In genomic region chr2:46296840-46297545, GRCh38 we compare ENCODE assay signal across 8 cellular contexts. TPM values are rescaled to one million over a fixed set of nuclear protein-coding genes. Genes with fewer than 3 reads are reported as not detected.
DNase-seq lines count a peak whose midpoint lies in the region; ATAC-seq and TF ChIP-seq lines count a peak whose summit lies in the region.

Gene EPAS1, plus strand, starts transcription at chr2:46297407. Its CDS starts 505 bp downstream, at chr2:46297912.

- peak within 1 kb of the TSS; percentile 51 for H3K9ac ChIP-seq in smooth muscle cell (ENCODE audit: low read depth)

- no peaks in the 10 kb centered on the region for H3K27me3 ChIP-seq in smooth muscle cell (ENCODE audit: low read depth)

- H3K4me3 Mint-ChIP-seq in immature natural killer cell = peak within 1 kb of the TSS; percentile 85 to 93 (median 88)

- peak within 1 kb of the TSS in 5 of 6 donors; percentile 46 to 76 (median 55) for H3K27ac Mint-ChIP-seq in immature natural killer cell

- peak; percentile 90 for ATAC-seq in HG02610 (IDR thresholded peaks at IDR 0.05; ENCODE audit: unreplicated experiment)

- H3K4me2 ChIP-seq in smooth muscle cell = peak within 1 kb of the TSS; percentile 85

- H3K79me2 ChIP-seq in smooth muscle cell (ENCODE audit: low read depth) = peaks cover 45% of the 10 kb centered on the region

- H3K4me3 ChIP-seq in GM12875 (ENCODE audit: low read depth, low read length) (peak within 1 kb of the TSS; percentile 49), smooth muscle cell (peak within 1 kb of the TSS; percentile 64)

- no peaks in the 10 kb centered on the region for H3K36me3 ChIP-seq in smooth muscle cell (ENCODE audit: low read depth)

- peak within 1 kb of the TSS; percentile 20 for H2AFZ ChIP-seq in smooth muscle cell (ENCODE audit: low read depth)

- H4K20me1 ChIP-seq in smooth muscle cell (ENCODE audit: low read depth) = peaks cover 47% of the 10 kb centered on the region

- H3K27ac ChIP-seq in caudate nucleus (ENCODE audit: low read depth, low read length) = peak within 1 kb of the TSS; percentile 83
- peak within 1 kb of the TSS; percentile 58 for H3K27ac ChIP-seq in smooth muscle cell (ENCODE audit: low read depth)

- DNase-seq in NCI-H1694 (lab: John Stamatoyannopoulos, UW) (peak; percentile 24), caudate nucleus (lab: John Stamatoyannopoulos, UW) (peak in 56 of 61 donors; percentile 21 to 87 (median 62)), immature natural killer cell (peak; percentile 84 to 87 (median 85)), smooth muscle cell (lab: John Stamatoyannopoulos, UW; ENCODE audit: unreplicated experiment) (peak; percentile 83), SHP77 treated with DMSO at 0.1 percent for 48 hours (lab: John Stamatoyannopoulos, UW) (no peak)
- DNase-seq in activated CD4-positive, CD25-positive, alpha-beta regulatory T cell treated with anti-CD3 and anti-CD28 coated beads, Interleukin-2, amount 50 U/mL, for 16 hours (ENCODE audit: low read depth, low spot score) = peak; percentile 53

- H3K9me3 ChIP-seq in smooth muscle cell (replicated peaks; ENCODE audit: low read depth) = no peaks in the 10 kb centered on the region

- H3K4me1 ChIP-seq in smooth muscle cell (ENCODE audit: low read depth) = peaks cover 4% of the 10 kb centered on the region

- H3K9me3 Mint-ChIP-seq in immature natural killer cell = no peaks in the 10 kb centered on the region

- TF ChIP-seq CTCF in GM12875 (IDR thresholded peaks at IDR 0.05; ENCODE audit: borderline replicate concordance, insufficient read depth, low read depth, low read length) = no peak
- no peak for TF ChIP-seq CTCF in smooth muscle cell (IDR thresholded peaks at IDR 0.05; ENCODE audit: borderline replicate concordance, insufficient read depth, poor library complexity, severe bottlenecking)

- no peaks in the 10 kb centered on the region for H3K36me3 Mint-ChIP-seq in immature natural killer cell

- no peaks in the 10 kb centered on the region for H3F3A ChIP-seq in smooth muscle cell (ENCODE audit: low read depth)

- WGBS in smooth muscle cell (ENCODE audit: low lambda C conversion rate) = 1% methylated on average over 42 of the region's 94 CpGs

- peaks cover 26 to 28% of the 10 kb centered on the region in 2 donors for H3K4me1 Mint-ChIP-seq in immature natural killer cell

- peaks cover 11 to 39% (median 19%) of the 10 kb centered on the region in 3 donors for H3K27me3 Mint-ChIP-seq in immature natural killer cell (ENCODE audit: low read depth in 3 of 3)

RNA-seq across cellular contexts. Expression of gene EPAS1, which starts in this region (rescaled TPM):
- polyA plus RNA-seq in immature natural killer cell (under 1 TPM; 0.05 to 0.69 (median 0.08) TPM), smooth muscle cell (31.7 and 61.5 TPM in 2 replicates)
- total RNA-seq in smooth muscle cell = 57.5 and 91.6 TPM in 2 replicates

Comparison
In these comparisons a context has a peak if more than half of its experiments do, and no peak if none do; other contexts are left out.
1. RNA of gene EPAS1 (polyA plus RNA-seq): 31.7 to 61.5 TPM in smooth muscle cell; 0.05 to 0.69 TPM in immature natural killer cell; every median in the first group is over 10 times any median in the second.
2. Peak in DNase-seq in immature natural killer cell; RNA of the gene not detected or under 1 TPM.